ENCODE assay signal across 18 cellular contexts in genomic region chr10:112896722-112897121, GRCh38. TPM values are rescaled to one million over a fixed set of nuclear protein-coding genes. Genes with fewer than 3 reads are reported as not detected.
A peak's percentile ranks its signal among the peaks of the same experiment; 100 is the strongest.
DNase-seq lines count a peak whose midpoint lies in the region; ATAC-seq and TF ChIP-seq lines count a peak whose summit lies in the region.
"Had no signal": no experiment of that assay in that cellular context is flagged by ENCODE, and none has a peak within 500 bp of the region (broad histone marks: within the 10 kb centered on the region; RNA-seq: fewer than 3 reads in every experiment).

No MANE protein-coding gene starts in this region.

- H3K27me3 ChIP-seq in right lobe of liver, result no peaks in the 10 kb centered on the region
- no peaks in the 10 kb centered on the region for H3K27me3 ChIP-seq in effector memory CD4-positive, alpha-beta T cell (replicated peaks; ENCODE audit: control insufficient read depth, insufficient read depth, low read length, poor library complexity, severe bottlenecking)
- H3K27me3 ChIP-seq: BE2C had no signal

- DNase-seq in HFFc6 (peak; percentile 10), NCI-H526 treated with DMSO at 0.1 percent for 48 hours (lab: John Stamatoyannopoulos, UW) (peak; percentile 6), fibroblast of gingiva (ENCODE audit: low read depth) (peak; percentile 44), right lobe of liver (no peak)
- no peak for DNase-seq in activated CD4-positive, alpha-beta T cell treated with anti-CD3 and anti-CD28 coated beads, Interleukin-2, amount 50 U/mL, for 48 hours
- DNase-seq in effector memory CD4-positive, alpha-beta T cell, result no peak
- DNase-seq: ACHN; BE2C; C1 segment of cervical spinal cord; CD4-positive, alpha-beta T cell; DMS153; DMS79; GF-D8; HCEC 1CT; KG1 had no signal

- no peaks in the 10 kb centered on the region for H3K36me3 ChIP-seq in right lobe of liver
- no peaks in the 10 kb centered on the region for H3K36me3 ChIP-seq in effector memory CD4-positive, alpha-beta T cell (ENCODE audit: control insufficient read depth, insufficient read depth, low read length)
- H3K36me3 ChIP-seq: BE2C had no signal

- H3K36me3 Mint-ChIP-seq in HFFc6 (ENCODE audit: low read depth), result no peaks in the 10 kb centered on the region

- WGBS in right lobe of liver (ENCODE audit: insufficient coverage, low coverage, low lambda C conversion rate, missing lambda C conversion rate), result 79% methylated on average over 5 of the region's 5 CpGs

- H3K27ac Mint-ChIP-seq in HFFc6, result no peak overlapping the region
- H3K27ac Mint-ChIP-seq: CD4-positive, alpha-beta T cell; GM23338 had no signal

- H3K9me3 Mint-ChIP-seq in HFFc6, result no peaks in the 10 kb centered on the region
- H3K9me3 Mint-ChIP-seq: CD4-positive, alpha-beta T cell; GM23338 had no signal

- H3K4me1 Mint-ChIP-seq in HFFc6 (ENCODE audit: low read depth), result peaks cover 22% of the 10 kb centered on the region

- peaks cover 0 to 15% (median 4%) of the 10 kb centered on the region in 4 donors for H3K4me1 ChIP-seq in right lobe of liver
- no peaks in the 10 kb centered on the region for H3K4me1 ChIP-seq in effector memory CD4-positive, alpha-beta T cell (ENCODE audit: control insufficient read depth, insufficient read depth, low read length, poor library complexity, severe bottlenecking)

- peak overlapping the region in 2 of 3 donors; percentile 13 to 41 for H3K27ac ChIP-seq in right lobe of liver
- H3K27ac ChIP-seq in effector memory CD4-positive, alpha-beta T cell (ENCODE audit: insufficient read depth, low read length, poor library complexity, severe bottlenecking), result no peak overlapping the region
- H3K27ac ChIP-seq: HL-60 had no signal

- no peaks in the 10 kb centered on the region for H3K9me3 ChIP-seq in right lobe of liver
- H3K9me3 ChIP-seq in effector memory CD4-positive, alpha-beta T cell (ENCODE audit: control insufficient read depth, low read length), result no peaks in the 10 kb centered on the region
- H3K9me3 ChIP-seq: BE2C had no signal

- peaks cover 7% of the 10 kb centered on the region for H3K27me3 Mint-ChIP-seq in HFFc6 (ENCODE audit: insufficient read depth)
- H3K27me3 Mint-ChIP-seq: CD4-positive, alpha-beta T cell had no signal

- TF ChIP-seq POLR2A in right lobe of liver (IDR thresholded peaks at IDR 0.05), result no peak

- no peak overlapping the region for H3K4me3 ChIP-seq in right lobe of liver
- no peak overlapping the region for H3K4me3 ChIP-seq in effector memory CD4-positive, alpha-beta T cell (ENCODE audit: insufficient read depth, low read depth, low read length, poor library complexity, severe bottlenecking)
- H3K4me3 ChIP-seq: GM23338 had no signal

- ATAC-seq in right lobe of liver (no peak), GM21786 (IDR thresholded peaks at IDR 0.05; ENCODE audit: unreplicated experiment) (no peak)
- ATAC-seq: GM23338 had no signal

- intact Hi-C loops in right lobe of liver (cut with DNase I), result loop anchor here in 1 of 2 donors (10.0 kb wide), 1 partner anchor 48 kb away; no protein-coding TSS in a partner anchor

- H3K4me3 Mint-ChIP-seq in HFFc6, result no peak overlapping the region
- H3K4me3 Mint-ChIP-seq: CD4-positive, alpha-beta T cell; GM23338 had no signal

- TF ChIP-seq CTCF in HFFc6 (IDR thresholded peaks at IDR 0.05) (no peak), right lobe of liver (IDR thresholded peaks at IDR 0.05) (no peak)

RNA-seq across cellular contexts. Expression of gene TCF7L2, which starts 53.3 kb away (rescaled TPM):
- total RNA-seq in HFFc6 (2021; fragmentation: NEBNext Ultra II Directional; extraction: Animal tissue kit (Norgen Biotek cat#: 25700)), result 10 to 100 TPM; 14.6 to 18.1 (median 16.2) TPM
- 10 to 100 TPM in 5 of 6 experiments, 1 to 10 TPM in 1; 9.4 to 33.2 (median 16.7) TPM for total RNA-seq in right lobe of liver

Comparison
In these comparisons a context has a peak if more than half of its experiments do, and no peak if none do; other contexts are left out.
1. DNase-seq: peak in HFFc6 (single experiment), NCI-H526 treated with DMSO at 0.1 percent for 48 hours (single experiment) and fibroblast of gingiva (single experiment); none in right lobe of liver (0 of 3), activated CD4-positive, alpha-beta T cell treated with anti-CD3 and anti-CD28 coated beads, Interleukin-2, amount 50 U/mL, for 48 hours (0 of 2) and effector memory CD4-positive, alpha-beta T cell (0 of 3).